Comparison of ENCODE assay signal across 8 cellular contexts in the genomic region with DNA sequence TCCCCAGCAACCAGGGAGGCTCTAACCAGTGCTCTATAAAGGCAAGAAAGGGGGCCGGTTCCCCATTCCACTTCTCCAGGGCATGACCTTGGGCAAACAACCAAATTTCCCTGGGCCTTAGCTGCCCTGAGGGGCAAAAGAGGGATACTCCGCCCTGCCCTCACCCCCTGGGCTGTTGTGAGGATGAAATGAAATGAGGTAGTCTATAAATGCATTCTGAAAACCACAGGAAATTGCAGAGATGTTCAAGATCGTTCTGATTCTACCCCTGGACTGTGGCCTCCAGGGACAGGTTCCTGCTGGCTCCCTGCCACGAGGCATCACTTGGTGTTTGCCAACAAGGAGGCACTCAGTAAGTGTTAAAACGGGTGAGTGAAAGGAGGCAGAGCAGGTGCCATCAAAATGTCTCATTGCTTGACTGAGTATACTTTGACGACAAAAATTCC. TPM values are rescaled to one million over a fixed set of nuclear protein-coding genes. Genes with fewer than 3 reads are reported as not detected.
A peak's percentile ranks its signal among the peaks of the same experiment; 100 is the strongest.
DNase-seq lines count a peak whose midpoint lies in the region; ATAC-seq lines count a peak whose summit lies in the region.

No MANE protein-coding gene starts in this region.

- H3K27me3 ChIP-seq in H7 (ENCODE audit: control insufficient read depth, insufficient read depth, low read length): no peaks in the 10 kb centered on the region

- peak; percentile 55 to 62 for ATAC-seq in natural killer cell treated with Interleukin-12 subunit alpha and Interleukin-12 subunit beta and Interleukin-15 and Interleukin-18, amount 100 ng/mL, for 72 hours

- no peaks in the 10 kb centered on the region for H3K27me3 Mint-ChIP-seq in natural killer cell treated with Interleukin-12 subunit alpha and Interleukin-12 subunit beta and Interleukin-15 and Interleukin-18, amount 100 ng/mL, for 72 hours

- H3K36me3 ChIP-seq in H7 (replicated peaks; ENCODE audit: control insufficient read depth, insufficient read depth, low read length): no peaks in the 10 kb centered on the region; the same call in 1 of the 2 replicates

- H3K27ac Mint-ChIP-seq in natural killer cell treated with Interleukin-12 subunit alpha and Interleukin-12 subunit beta and Interleukin-15 and Interleukin-18, amount 100 ng/mL, for 72 hours: peak overlapping the region; percentile 95 to 99

- peak in 5 of 6 experiments; percentile 7 to 34 (median 30) for DNase-seq in stimulated activated naive CD4-positive, alpha-beta T cell (lab: John Stamatoyannopoulos, UW)
- DNase-seq in stimulated activated naive CD4-positive, alpha-beta T cell treated with Interleukin-2 at 50 U/mL for 16 hours (lab: John Stamatoyannopoulos, UW): no peak
- DNase-seq in SIG-M5 treated with dmso at 0.1 percent for 504 hours (lab: John Stamatoyannopoulos, UW; ENCODE audit: unreplicated experiment) (peak; percentile 78), H7 (no peak), OCI-M1 (lab: John Stamatoyannopoulos, UW) (no peak), putamen (ENCODE audit: low spot score) (no peak)
- DNase-seq in central memory CD4-positive, alpha-beta T cell: peak; percentile 77
- peak; percentile 73 for DNase-seq in natural killer cell treated with Interleukin-12 subunit alpha and Interleukin-12 subunit beta and Interleukin-15 and Interleukin-18, amount 100 ng/mL, for 72 hours (ENCODE audit: low spot score)

- peaks cover 78 to 84% of the 10 kb centered on the region in 2 donors for H3K4me1 Mint-ChIP-seq in natural killer cell treated with Interleukin-12 subunit alpha and Interleukin-12 subunit beta and Interleukin-15 and Interleukin-18, amount 100 ng/mL, for 72 hours (ENCODE audit: low read depth in 2 of 2)

- no peak overlapping the region for H3K4me3 ChIP-seq in H7 (ENCODE audit: insufficient read depth, low read depth, low read length)

- peak overlapping the region; percentile 92 for H3K4me3 Mint-ChIP-seq in natural killer cell treated with Interleukin-12 subunit alpha and Interleukin-12 subunit beta and Interleukin-15 and Interleukin-18, amount 100 ng/mL, for 72 hours

- H3K36me3 Mint-ChIP-seq in natural killer cell treated with Interleukin-12 subunit alpha and Interleukin-12 subunit beta and Interleukin-15 and Interleukin-18, amount 100 ng/mL, for 72 hours: peaks cover 8% of the 10 kb centered on the region

- no peaks in the 10 kb centered on the region for H3K9me3 Mint-ChIP-seq in natural killer cell treated with Interleukin-12 subunit alpha and Interleukin-12 subunit beta and Interleukin-15 and Interleukin-18, amount 100 ng/mL, for 72 hours

RNA-seq across cellular contexts. Expression of a gene that starts 5.7 kb away (rescaled TPM):
- 100 to 1,000 TPM; 109 to 215 TPM for total RNA-seq in natural killer cell treated with Interleukin-12 subunit alpha and Interleukin-12 subunit beta and Interleukin-15 and Interleukin-18, amount 100 ng/mL, for 72 hours
- total RNA-seq in H7 (2014; rRNA removed; shearing (Covaris generic)): 47.1 and 49.6 TPM in 2 replicates

Comparison
In these comparisons a context has a peak if more than half of its experiments do, and no peak if none do; other contexts are left out.
1. DNase-seq: peak in stimulated activated naive CD4-positive, alpha-beta T cell (5 of 6), SIG-M5 treated with dmso at 0.1 percent for 504 hours (single experiment), central memory CD4-positive, alpha-beta T cell (single experiment) and natural killer cell treated with Interleukin-12 subunit alpha and Interleukin-12 subunit beta and Interleukin-15 and Interleukin-18, amount 100 ng/mL, for 72 hours (single experiment); none in stimulated activated naive CD4-positive, alpha-beta T cell treated with Interleukin-2 at 50 U/mL for 16 hours (single experiment), H7 (single experiment), OCI-M1 (single experiment) and putamen (single experiment).